ENCODE assay signal across 8 cellular contexts in the genomic region with DNA sequence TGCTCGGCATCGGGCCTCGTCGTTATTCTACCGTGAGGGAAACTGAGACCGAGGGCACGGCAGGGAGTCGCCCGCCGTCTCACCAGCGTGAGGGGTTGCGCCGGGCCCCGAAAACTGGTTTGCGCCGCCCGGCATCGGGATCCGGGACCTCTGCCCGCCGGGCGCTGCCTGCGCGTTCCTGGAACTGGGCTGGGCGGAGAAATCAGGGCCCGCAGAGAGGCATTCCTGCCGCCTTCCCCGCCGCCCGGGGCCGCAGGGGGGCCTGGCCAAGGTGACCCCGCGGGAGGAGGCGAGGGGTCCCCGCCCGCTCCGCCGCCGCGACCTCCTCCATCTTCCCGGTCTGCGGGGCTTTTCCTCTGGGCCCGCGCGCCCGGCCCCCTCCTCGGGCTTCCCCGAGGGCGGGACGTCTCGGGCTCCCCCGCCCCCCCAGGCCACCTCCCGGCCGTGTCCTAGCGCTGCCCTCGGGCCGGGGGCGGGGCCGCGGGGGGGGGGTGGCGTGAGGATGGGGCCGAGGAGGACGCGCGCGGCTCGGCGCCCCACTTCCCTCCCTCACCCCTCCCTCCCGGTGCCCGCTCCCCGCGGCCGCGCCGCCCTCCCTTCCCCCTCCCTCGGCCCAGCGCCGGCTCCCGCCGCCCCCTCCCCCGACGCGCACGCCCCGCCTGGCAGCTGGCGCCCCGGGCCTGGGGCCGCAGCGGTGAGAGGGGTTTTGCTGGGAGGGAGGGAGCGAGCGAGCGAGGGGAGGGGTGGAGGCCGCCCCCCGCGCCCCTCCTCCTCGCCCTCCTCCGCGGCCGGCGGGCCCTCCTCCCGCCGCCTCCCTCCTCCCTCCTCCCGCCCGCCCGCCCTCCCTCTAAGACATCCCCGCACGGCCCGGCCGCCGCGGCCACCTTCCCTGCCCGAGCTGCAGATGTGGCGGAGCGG. TPM values are rescaled to one million over a fixed set of nuclear protein-coding genes. Genes with fewer than 3 reads are reported as not detected.
DNase-seq lines count a peak whose midpoint lies in the region; ATAC-seq and TF ChIP-seq lines count a peak whose summit lies in the region.

A gene (plus strand): TSS at position 883 of the 918 bp plus-strand sequence. CDS start 16,214 bp downstream, outside the sequence.

- H3K9ac ChIP-seq in BLaER1 treated with 17β-estradiol and CSF1 and Interleukin-3, amounts not matched to agents 10 nM and 100 nM, result peak within 1 kb of the TSS; percentile 66 to 89 (median 79)

- H3K4me1 ChIP-seq in BLaER1 treated with 17β-estradiol and CSF1 and Interleukin-3, amounts not matched to agents 10 nM and 100 nM, result peaks cover 46 to 57% (median 54%) of the 10 kb centered on the region in 10 experiments
- peaks cover 28% of the 10 kb centered on the region for H3K4me1 ChIP-seq in Panc1 (ENCODE audit: control insufficient read depth, insufficient read depth, low read length)

- H3K4me3 Mint-ChIP-seq in MCF 10A (ENCODE audit: unreplicated experiment), result peak within 1 kb of the TSS; percentile 68

- intact Hi-C loops in Panc1 (cut with micrococcal nuclease; ENCODE audit: unreplicated experiment), result no loop called here
- intact Hi-C loops in MCF 10A (cut with micrococcal nuclease), result loop anchor here (2.0 kb wide), 1 partner anchor 25 kb away; no protein-coding TSS in a partner anchor

- in situ Hi-C loops in Panc1 (cut with HindIII; ENCODE audit: low pct_unique_long_range_greater_than_20kb, low sequenced_read_pairs), result no loop called here

- H3K27ac Mint-ChIP-seq in MCF 10A (ENCODE audit: low read depth, unreplicated experiment), result peak within 1 kb of the TSS; percentile 39

- peak; percentile 75 for DNase-seq in HCEC 1CT
- DNase-seq in Panc1 (ENCODE audit: low read depth, low spot score), result no peak
- peak; percentile 39 for DNase-seq in MCF 10A (ENCODE audit: unreplicated experiment)
- DNase-seq in skeletal muscle cell (ENCODE audit: low read depth), result peak; percentile 64

- POLR2A ChIA-PET in Panc1 (lab: Charles Lee), result interaction anchor here (0.7 kb wide), 1 partner anchor 22 kb away, joined by 3 read pairs; no protein-coding TSS in a partner anchor
- POLR2A ChIA-PET in MCF 10A (lab: Yijun Ruan, JAX), result interaction anchor here (0.6 to 2.3 kb wide), 13 partner anchors 8 to 1432 kb away, joined by 3 to 10 read pairs (median 3); no protein-coding TSS in a partner anchor

- no peaks in the 10 kb centered on the region for H3K9me3 ChIP-seq in BLaER1 treated with 17β-estradiol and CSF1 and Interleukin-3, amounts not matched to agents 10 nM and 100 nM (replicated peaks in 1 of 11)
- no peaks in the 10 kb centered on the region for H3K9me3 ChIP-seq in Panc1 (ENCODE audit: control insufficient read depth, insufficient read depth, low read depth, low read length)
- H3K9me3 ChIP-seq in iPS-18c (ENCODE audit: control insufficient read depth, insufficient read depth, low read length), result no peaks in the 10 kb centered on the region

- H3K36me3 ChIP-seq in BLaER1 treated with 17β-estradiol and CSF1 and Interleukin-3, amounts not matched to agents 10 nM and 100 nM, result no peaks in the 10 kb centered on the region
- H3K36me3 ChIP-seq in Panc1 (ENCODE audit: control insufficient read depth, insufficient read depth, low read length), result no peaks in the 10 kb centered on the region; the same call in 1 of the 2 replicates

- H3K4me3 ChIP-seq in BLaER1 treated with 17β-estradiol and CSF1 and Interleukin-3, amounts not matched to agents 10 nM and 100 nM, result peak within 1 kb of the TSS; percentile 64 to 78 (median 70)
- H3K4me3 ChIP-seq in Panc1 (ENCODE audit: low read depth in 2 of 2, low read length in 2 of 2) (peak within 1 kb of the TSS; percentile 88), iPS-18c (ENCODE audit: insufficient read depth, low read depth, low read length) (peak within 1 kb of the TSS; percentile 71), skeletal muscle cell (ENCODE audit: low read depth, low read length) (peak within 1 kb of the TSS; percentile 78)

- peaks cover 30 to 49% (median 41%) of the 10 kb centered on the region in 11 experiments; a peak in 21 of 22 replicates for H4K20me1 ChIP-seq in BLaER1 treated with 17β-estradiol and CSF1 and Interleukin-3, amounts not matched to agents 10 nM and 100 nM

- no peak for TF ChIP-seq CTCF in Panc1 (IDR thresholded peaks at IDR 0.05)
- no peak for TF ChIP-seq CTCF in MCF 10A (IDR thresholded peaks at IDR 0.05; ENCODE audit: unreplicated experiment)

- peak within 1 kb of the TSS; percentile 23 to 78 (median 68); a peak in 21 of 22 replicates for H3K27ac ChIP-seq in BLaER1 treated with 17β-estradiol and CSF1 and Interleukin-3, amounts not matched to agents 10 nM and 100 nM
- H3K27ac ChIP-seq in Panc1 (ENCODE audit: low read length), result peak within 1 kb of the TSS; percentile 92

- H3K4me1 Mint-ChIP-seq in MCF 10A (ENCODE audit: insufficient read depth, unreplicated experiment), result peaks cover 6% of the 10 kb centered on the region

- H3K27me3 Mint-ChIP-seq in MCF 10A (ENCODE audit: insufficient read depth, unreplicated experiment), result no peaks in the 10 kb centered on the region

- peak; percentile 57 for ATAC-seq in Panc1
- ATAC-seq in GM21526 (IDR thresholded peaks at IDR 0.05; ENCODE audit: low FRiP score, unreplicated experiment), result no peak
- ATAC-seq in GM21515 (IDR thresholded peaks at IDR 0.05; ENCODE audit: unreplicated experiment), result no peak

- H3K36me3 Mint-ChIP-seq in MCF 10A (ENCODE audit: insufficient read depth, unreplicated experiment), result peaks cover 9% of the 10 kb centered on the region

- H3K4me2 ChIP-seq in BLaER1 treated with 17β-estradiol and CSF1 and Interleukin-3, amounts not matched to agents 10 nM and 100 nM, result peak within 1 kb of the TSS; percentile 96 to 100 (median 99)

- CTCF ChIA-PET in Panc1 (lab: Charles Lee), result interaction anchor here (0.6 to 1.3 kb wide), 4 partner anchors 8 to 42 kb away, joined by 3 to 7 read pairs (median 5); no protein-coding TSS in a partner anchor
- CTCF ChIA-PET in MCF 10A (lab: Yijun Ruan, JAX), result interaction anchor here (0.6 to 1.2 kb wide), 3 partner anchors 115 to 702 kb away, joined by 3 to 5 read pairs (median 4); no protein-coding TSS in a partner anchor

- BruUV-seq in Panc1 (replicated peaks; lab: Mats Ljungman, UMichigan), result no TSS peak
- BruUV-seq in MCF 10A (replicated peaks; lab: Mats Ljungman, UMichigan), result no TSS peak

- peaks cover 25 to 30% (median 27%) of the 10 kb centered on the region in 11 experiments for H3K27me3 ChIP-seq in BLaER1 treated with 17β-estradiol and CSF1 and Interleukin-3, amounts not matched to agents 10 nM and 100 nM
- no peaks in the 10 kb centered on the region for H3K27me3 ChIP-seq in Panc1 (ENCODE audit: control insufficient read depth, insufficient read depth, low read length)

- H3K9me3 Mint-ChIP-seq in MCF 10A (ENCODE audit: unreplicated experiment), result no peaks in the 10 kb centered on the region

RNA-seq across cellular contexts. Expression of the gene that starts here (rescaled TPM):
- total RNA-seq in Panc1 (2021; ENCODE audit: unreplicated experiment) (87.3 TPM), MCF 10A (2022) (14.7 and 15.8 TPM in 2 replicates)
- 78.7 TPM for polyA plus RNA-seq in Panc1 (2012; ENCODE audit: insufficient read length)
